Comparison of ENCODE assay signal across 41 cellular contexts in genomic region chr2:157296958-157297357, GRCh38. TPM values are rescaled to one million over a fixed set of nuclear protein-coding genes. Genes with fewer than 3 reads are reported as not detected.
"Had no signal": no experiment of that assay in that cellular context is flagged by ENCODE, and none has a peak within 500 bp of the region (broad histone marks: within the 10 kb centered on the region; RNA-seq: fewer than 3 reads in every experiment).

No MANE protein-coding gene starts in this region.

- H3K27ac ChIP-seq: adrenal gland, ascending aorta, body of pancreas, brain microvascular endothelial cell, breast epithelium, cardiac muscle cell had no signal

- H3K9me3 ChIP-seq: adrenal gland, ascending aorta, body of pancreas, breast epithelium had no signal

- H3K4me1 Mint-ChIP-seq: activated naive CD4-positive, alpha-beta T cell treated with anti-CD3 and anti-CD28 coated beads, Interleukin-2, amount 50 U/mL, for 24 hours; activated naive CD8-positive, alpha-beta T cell treated with anti-CD3 and anti-CD28 coated beads for 36 hours; activated T-helper 17 cell treated with anti-CD3 and anti-CD28 coated beads, Interleukin-2, amount 50 U/mL, for 72 hours; brain; central memory CD8-positive, alpha-beta T cell had no signal

- H3K27me3 Mint-ChIP-seq: activated naive CD4-positive, alpha-beta T cell treated with anti-CD3 and anti-CD28 coated beads, Interleukin-2, amount 50 U/mL, for 24 hours; activated naive CD8-positive, alpha-beta T cell had no signal

- H3K27me3 ChIP-seq: adrenal gland, ascending aorta, body of pancreas, brain microvascular endothelial cell, breast epithelium, cardiac muscle cell had no signal

- H3K4me1 ChIP-seq: adrenal gland, ascending aorta, body of pancreas, breast epithelium had no signal

- H3K9me3 Mint-ChIP-seq: activated naive CD4-positive, alpha-beta T cell treated with anti-CD3 and anti-CD28 coated beads for 36 hours; activated naive CD4-positive, alpha-beta T cell treated with anti-CD3 and anti-CD28 coated beads, Interleukin-2, amount 10 ng/mL, durations not matched to agents 7 days and 5 days; activated naive CD4-positive, alpha-beta T cell treated with anti-CD3 and anti-CD28 coated beads, Interleukin-2, amount 50 U/mL, for 24 hours; activated naive CD4-positive, alpha-beta T cell treated with anti-CD3 and anti-CD28 coated beads, Interleukin-2, amount 50 U/mL, for 72 hours; activated naive CD8-positive, alpha-beta T cell treated with anti-CD3 and anti-CD28 coated beads for 36 hours; activated naive CD8-positive, alpha-beta T cell treated with anti-CD3 and anti-CD28 coated beads, Interleukin-2, amount 10 ng/mL, durations not matched to agents 7 days and 5 days; activated naive CD8-positive, alpha-beta T cell treated with anti-CD3 and anti-CD28 coated beads, Interleukin-2, amount 50 U/mL, for 24 hours; activated T-cell treated with anti-CD3 and anti-CD28 coated beads, Interleukin-2, amount 50 U/mL, for 24 hours; activated T-cell treated with anti-CD3 and anti-CD28 coated beads, Interleukin-2, amount 50 U/mL, for 4 hours; activated T-cell treated with anti-CD3 and anti-CD28 coated beads, Interleukin-2, amount 50 U/mL, for 72 hours; activated T-helper 1 cell treated with anti-CD3 and anti-CD28 coated beads, Interleukin-12 subunit alpha, Interleukin-12 subunit beta, Interleukin-2, Interleukin-4 antibody, amounts not matched to agents 30 ng/mL and 10 ng/mL and 1 ng/mL, durations not matched to agents 14 hours and 24 hours and 36 hours; activated T-helper 17 cell treated with anti-CD3 and anti-CD28 coated beads, Interleukin-2, amount 50 U/mL, for 72 hours; activated T-helper 2 cell treated with anti-CD3 and anti-CD28 coated beads, Interferon-gamma antibody, Interleukin-2, Interleukin-4, amounts not matched to agents 10 μg/mL and 5 μg/mL and 100 μg/mL, durations not matched to agents 14 hours and 24 hours and 36 hours; brain; central memory CD8-positive, alpha-beta T cell had no signal

- H3K4me3 ChIP-seq: adrenal gland, ascending aorta, body of pancreas, breast epithelium, cardiac muscle cell had no signal

- H3K4me3 Mint-ChIP-seq: activated naive CD4-positive, alpha-beta T cell treated with anti-CD3 and anti-CD28 coated beads for 36 hours; activated naive CD4-positive, alpha-beta T cell treated with anti-CD3 and anti-CD28 coated beads, Interleukin-2, amount 10 ng/mL, durations not matched to agents 7 days and 5 days; activated naive CD4-positive, alpha-beta T cell treated with anti-CD3 and anti-CD28 coated beads, Interleukin-2, amount 50 U/mL, for 24 hours; activated naive CD8-positive, alpha-beta T cell; activated naive CD8-positive, alpha-beta T cell treated with anti-CD3 and anti-CD28 coated beads for 36 hours; activated naive CD8-positive, alpha-beta T cell treated with anti-CD3 and anti-CD28 coated beads, Interleukin-2, amount 10 ng/mL, durations not matched to agents 7 days and 5 days; activated naive CD8-positive, alpha-beta T cell treated with anti-CD3 and anti-CD28 coated beads, Interleukin-2, amount 50 U/mL, for 24 hours; activated T-cell treated with anti-CD3 and anti-CD28 coated beads, Interleukin-2, amount 50 U/mL, for 24 hours; activated T-cell treated with anti-CD3 and anti-CD28 coated beads, Interleukin-2, amount 50 U/mL, for 4 hours; activated T-cell treated with anti-CD3 and anti-CD28 coated beads, Interleukin-2, amount 50 U/mL, for 72 hours; activated T-helper 1 cell treated with anti-CD3 and anti-CD28 coated beads, Interleukin-12 subunit alpha, Interleukin-12 subunit beta, Interleukin-2, Interleukin-4 antibody, amounts not matched to agents 30 ng/mL and 10 ng/mL and 1 ng/mL, durations not matched to agents 14 hours and 24 hours and 36 hours; activated T-helper 17 cell treated with anti-CD3 and anti-CD28 coated beads, Interleukin-2, amount 50 U/mL, for 72 hours; brain; central memory CD8-positive, alpha-beta T cell had no signal

- DNase-seq: activated effector memory CD4-positive, alpha-beta T cell treated with anti-CD3 and anti-CD28 coated beads, Interleukin-2, amount 50 U/mL, for 16 hours; activated effector memory CD4-positive, alpha-beta T cell treated with Interleukin-2 at 50 U/mL for 16 hours; activated gamma-delta T cell; activated gamma-delta T cell treated with Interleukin-2 at 50 U/mL for 16 hours; activated naive CD4-positive, alpha-beta T cell; activated naive CD4-positive, alpha-beta T cell treated with anti-CD3 and anti-CD28 coated beads for 36 hours; activated naive CD4-positive, alpha-beta T cell treated with anti-CD3 and anti-CD28 coated beads, Interleukin-2, amount 10 ng/mL, durations not matched to agents 7 days and 5 days; activated naive CD4-positive, alpha-beta T cell treated with anti-CD3 and anti-CD28 coated beads, Interleukin-2, amount 50 U/mL, for 16 hours; activated naive CD4-positive, alpha-beta T cell treated with Interleukin-2 at 50 U/mL for 16 hours; activated naive CD8-positive, alpha-beta T cell treated with anti-CD3 and anti-CD28 coated beads for 36 hours; activated naive CD8-positive, alpha-beta T cell treated with anti-CD3 and anti-CD28 coated beads, Interleukin-2, amount 10 ng/mL, durations not matched to agents 7 days and 5 days; activated naive CD8-positive, alpha-beta T cell treated with anti-CD3 and anti-CD28 coated beads, Interleukin-2, amount 50 U/mL, for 24 hours; activated T-cell treated with anti-CD3 and anti-CD28 coated beads, Interleukin-2, amount 50 U/mL, for 1 hour; activated T-cell treated with anti-CD3 and anti-CD28 coated beads, Interleukin-2, amount 50 U/mL, for 24 hours; activated T-cell treated with anti-CD3 and anti-CD28 coated beads, Interleukin-2, amount 50 U/mL, for 4 hours; activated T-cell treated with anti-CD3 and anti-CD28 coated beads, Interleukin-2, amount 50 U/mL, for 48 hours; activated T-cell treated with anti-CD3 and anti-CD28 coated beads, Interleukin-2, amount 50 U/mL, for 72 hours; adrenal gland; amniotic stem cell; amygdala; anterior cingulate cortex; aorta; body of pancreas; brain microvascular endothelial cell; caudate nucleus; central memory CD4-positive, alpha-beta T cell; cerebellar nuclear complex had no signal

- H3K36me3 ChIP-seq: adrenal gland, ascending aorta, brain microvascular endothelial cell, breast epithelium, cardiac muscle cell had no signal

- H3K36me3 Mint-ChIP-seq: activated naive CD4-positive, alpha-beta T cell treated with anti-CD3 and anti-CD28 coated beads, Interleukin-2, amount 10 ng/mL, durations not matched to agents 7 days and 5 days; activated naive CD4-positive, alpha-beta T cell treated with anti-CD3 and anti-CD28 coated beads, Interleukin-2, amount 50 U/mL, for 24 hours; activated naive CD4-positive, alpha-beta T cell treated with anti-CD3 and anti-CD28 coated beads, Interleukin-2, amount 50 U/mL, for 72 hours; activated naive CD8-positive, alpha-beta T cell; activated naive CD8-positive, alpha-beta T cell treated with anti-CD3 and anti-CD28 coated beads for 36 hours; activated naive CD8-positive, alpha-beta T cell treated with anti-CD3 and anti-CD28 coated beads, Interleukin-2, amount 10 ng/mL, durations not matched to agents 7 days and 5 days; brain had no signal

- ATAC-seq: activated naive CD4-positive, alpha-beta T cell treated with anti-CD3 and anti-CD28 coated beads, Interleukin-2, amount 50 U/mL, for 72 hours; activated naive CD8-positive, alpha-beta T cell treated with anti-CD3 and anti-CD28 coated beads, Interleukin-2, amount 50 U/mL, for 24 hours; activated T-cell treated with anti-CD3 and anti-CD28 coated beads, Interleukin-2, amount 50 U/mL, for 4 hours; activated T-cell treated with anti-CD3 and anti-CD28 coated beads, Interleukin-2, amount 50 U/mL, for 72 hours; activated T-helper 17 cell treated with anti-CD3 and anti-CD28 coated beads, Interleukin-2, amount 50 U/mL, for 72 hours; body of pancreas had no signal

- H3K27ac Mint-ChIP-seq: activated naive CD4-positive, alpha-beta T cell treated with anti-CD3 and anti-CD28 coated beads for 36 hours; activated naive CD4-positive, alpha-beta T cell treated with anti-CD3 and anti-CD28 coated beads, Interleukin-2, amount 10 ng/mL, durations not matched to agents 7 days and 5 days; activated naive CD4-positive, alpha-beta T cell treated with anti-CD3 and anti-CD28 coated beads, Interleukin-2, amount 50 U/mL, for 24 hours; activated naive CD4-positive, alpha-beta T cell treated with anti-CD3 and anti-CD28 coated beads, Interleukin-2, amount 50 U/mL, for 72 hours; activated naive CD8-positive, alpha-beta T cell; activated naive CD8-positive, alpha-beta T cell treated with anti-CD3 and anti-CD28 coated beads for 36 hours; activated naive CD8-positive, alpha-beta T cell treated with anti-CD3 and anti-CD28 coated beads, Interleukin-2, amount 10 ng/mL, durations not matched to agents 7 days and 5 days; activated naive CD8-positive, alpha-beta T cell treated with anti-CD3 and anti-CD28 coated beads, Interleukin-2, amount 50 U/mL, for 24 hours; activated T-cell treated with anti-CD3 and anti-CD28 coated beads, Interleukin-2, amount 50 U/mL, for 24 hours; activated T-cell treated with anti-CD3 and anti-CD28 coated beads, Interleukin-2, amount 50 U/mL, for 72 hours; activated T-helper 1 cell treated with anti-CD3 and anti-CD28 coated beads, Interleukin-12 subunit alpha, Interleukin-12 subunit beta, Interleukin-2, Interleukin-4 antibody, amounts not matched to agents 30 ng/mL and 10 ng/mL and 1 ng/mL, durations not matched to agents 14 hours and 24 hours and 36 hours; activated T-helper 17 cell treated with anti-CD3 and anti-CD28 coated beads, Interleukin-2, amount 50 U/mL, for 72 hours; activated T-helper 2 cell treated with anti-CD3 and anti-CD28 coated beads, Interferon-gamma antibody, Interleukin-2, Interleukin-4, amounts not matched to agents 10 μg/mL and 5 μg/mL and 100 μg/mL, durations not matched to agents 14 hours and 24 hours and 36 hours; brain had no signal

RNA-seq across cellular contexts. Expression of gene ERMN, which starts 28.7 kb away (rescaled TPM):
- total RNA-seq: ascending aorta, bronchial epithelial cell, cardiac septum, chondrocyte had no signal
- polyA plus RNA-seq: aorta, cardiac muscle cell had no signal

RNA-seq across cellular contexts. Expression of gene GALNT5, which starts 39.5 kb away (rescaled TPM):
- total RNA-seq: activated naive CD4-positive, alpha-beta T cell treated with anti-CD3 and anti-CD28 coated beads for 36 hours; activated naive CD8-positive, alpha-beta T cell treated with anti-CD3 and anti-CD28 coated beads for 36 hours; activated naive CD8-positive, alpha-beta T cell treated with anti-CD3 and anti-CD28 coated beads, Interleukin-2, amount 10 ng/mL, durations not matched to agents 7 days and 5 days; activated T-cell treated with anti-CD3 and anti-CD28 coated beads, Interleukin-2, amount 50 U/mL, for 72 hours; activated T-helper 1 cell treated with anti-CD3 and anti-CD28 coated beads, Interleukin-12 subunit alpha, Interleukin-12 subunit beta, Interleukin-2, Interleukin-4 antibody, amounts not matched to agents 30 ng/mL and 10 ng/mL and 1 ng/mL, durations not matched to agents 14 hours and 24 hours and 36 hours; activated T-helper 2 cell treated with anti-CD3 and anti-CD28 coated beads, Interferon-gamma antibody, Interleukin-2, Interleukin-4, amounts not matched to agents 10 μg/mL and 5 μg/mL and 100 μg/mL, durations not matched to agents 14 hours and 24 hours and 36 hours had no signal
